In genomic region chr3:127031845-127032244, GRCh38 we compare ENCODE assay signal across 26 cellular contexts.
"Had no signal": no experiment of that assay in that cellular context is flagged by ENCODE, and none has a peak within 500 bp of the region (broad histone marks: within the 10 kb centered on the region; RNA-seq: fewer than 3 reads in every experiment).

No MANE protein-coding gene starts in this region.

- H3K9me3 Mint-ChIP-seq: immature natural killer cell; memory B cell; naive thymus-derived CD8-positive, alpha-beta T cell; nephron; neural crest cell; stimulated activated effector memory CD8-positive, alpha-beta T cell treated with anti-CD3 and anti-CD28 coated beads, Interleukin-12 subunit alpha, Interleukin-12 subunit beta, amount 100 ng/mL, for 72 hours; stimulated activated naive CD8-positive, alpha-beta T cell treated with anti-CD3 and anti-CD28 coated beads, Interleukin-15, Interleukin-2, amounts not matched to agents 100 ng/mL and 50 ng/mL, for 24 hours had no signal

- H3K9ac ChIP-seq: parathyroid adenoma had no signal

- H3K27me3 Mint-ChIP-seq: memory B cell; naive thymus-derived CD8-positive, alpha-beta T cell; stimulated activated naive CD8-positive, alpha-beta T cell treated with anti-CD3 and anti-CD28 coated beads, Interleukin-15, Interleukin-2, amounts not matched to agents 100 ng/mL and 50 ng/mL, for 24 hours had no signal

- H3K4me1 ChIP-seq: left ventricle myocardium inferior, psoas muscle, upper lobe of right lung had no signal

- H3K36me3 ChIP-seq: neutrophil had no signal

- H3K79me2 ChIP-seq: parathyroid adenoma had no signal

- H2AFZ ChIP-seq: parathyroid adenoma had no signal

- H3K4me3 Mint-ChIP-seq: immature natural killer cell; memory B cell; naive thymus-derived CD8-positive, alpha-beta T cell; nephron; neural crest cell; stimulated activated effector memory CD8-positive, alpha-beta T cell treated with anti-CD3 and anti-CD28 coated beads, Interleukin-12 subunit alpha, Interleukin-12 subunit beta, amount 100 ng/mL, for 72 hours; stimulated activated naive CD8-positive, alpha-beta T cell treated with anti-CD3 and anti-CD28 coated beads, Interleukin-15, Interleukin-2, amounts not matched to agents 100 ng/mL and 50 ng/mL, for 24 hours had no signal

- ATAC-seq: naive thymus-derived CD8-positive, alpha-beta T cell; psoas muscle; sciatic nerve; stimulated activated effector memory CD8-positive, alpha-beta T cell treated with anti-CD3 and anti-CD28 coated beads, Interleukin-12 subunit alpha, Interleukin-12 subunit beta, amount 100 ng/mL, for 72 hours; upper lobe of right lung had no signal

- H3K27me3 ChIP-seq: neutrophil, suprapubic skin, tibial artery, upper lobe of right lung had no signal

- H3K36me3 Mint-ChIP-seq: immature natural killer cell; stimulated activated effector memory CD8-positive, alpha-beta T cell treated with anti-CD3 and anti-CD28 coated beads, Interleukin-12 subunit alpha, Interleukin-12 subunit beta, amount 100 ng/mL, for 72 hours had no signal

- H3K4me1 Mint-ChIP-seq: immature natural killer cell; memory B cell; stimulated activated effector memory CD8-positive, alpha-beta T cell treated with anti-CD3 and anti-CD28 coated beads, Interleukin-12 subunit alpha, Interleukin-12 subunit beta, amount 100 ng/mL, for 72 hours had no signal

- H3K27ac Mint-ChIP-seq: immature natural killer cell; memory B cell; nephron; stimulated activated effector memory CD8-positive, alpha-beta T cell treated with anti-CD3 and anti-CD28 coated beads, Interleukin-12 subunit alpha, Interleukin-12 subunit beta, amount 100 ng/mL, for 72 hours; stimulated activated naive CD8-positive, alpha-beta T cell treated with anti-CD3 and anti-CD28 coated beads, Interleukin-15, Interleukin-2, amounts not matched to agents 100 ng/mL and 50 ng/mL, for 24 hours had no signal

- H3K9me3 ChIP-seq: left ventricle myocardium inferior, neutrophil, psoas muscle, suprapubic skin, thoracic aorta, tibial artery, upper lobe of right lung had no signal

- H3K4me3 ChIP-seq: left ventricle myocardium inferior, psoas muscle, skin epidermis, suprapubic skin, thoracic aorta, tibial artery, upper lobe of right lung had no signal

- H3K27ac ChIP-seq: left ventricle myocardium inferior, neutrophil, parathyroid adenoma, psoas muscle, skin epidermis, suprapubic skin, thoracic aorta, tibial artery, upper lobe of right lung had no signal

- DNase-seq: head of caudate nucleus; hypothalamus; immature natural killer cell; left ventricle myocardium inferior; naive thymus-derived CD8-positive, alpha-beta T cell; occipital lobe; psoas muscle; stimulated activated CD4-positive, alpha-beta T cell treated with anti-CD3 and anti-CD28 coated beads, Interleukin-12 subunit alpha, Interleukin-12 subunit beta, amount 100 ng/mL, for 4 hours; stimulated activated CD4-positive, alpha-beta T cell treated with anti-CD3 and anti-CD28 coated beads, Interleukin-15, amount 100 ng/mL, for 24 hours; stimulated activated CD4-positive, alpha-beta T cell treated with anti-CD3 and anti-CD28 coated beads, Interleukin-2, amount 100 ng/mL, for 24 hours; stimulated activated CD4-positive, alpha-beta T cell treated with anti-CD3 and anti-CD28 coated beads, Interleukin-4, amount 100 ng/mL, for 24 hours; stimulated activated naive CD4-positive, alpha-beta T cell; tibial artery; trophoblast cell; upper lobe of right lung had no signal
